ENCODE assay signal across 8 cellular contexts in genomic region chr3:49006591-49007067, GRCh38. TPM values are rescaled to one million over a fixed set of nuclear protein-coding genes. Genes with fewer than 3 reads are reported as not detected.
DNase-seq lines count a peak whose midpoint lies in the region; ATAC-seq and TF ChIP-seq lines count a peak whose summit lies in the region.

No MANE protein-coding gene starts in this region.

- H3K79me1 ChIP-seq in H9 (ENCODE audit: insufficient read depth, low read depth, low read length, poor library complexity, severe bottlenecking), result no peaks in the 10 kb centered on the region

- H2BK15ac ChIP-seq in H9 (ENCODE audit: low read depth, low read length), result no peak overlapping the region

- H2AK5ac ChIP-seq in H9 (ENCODE audit: insufficient read length, low read length), result no peak overlapping the region

- intact Hi-C loops in left ventricle myocardium inferior (cut with micrococcal nuclease) (no loop called here), posterior vena cava (cut with DNase I) (no loop called here)

- no peaks in the 10 kb centered on the region; a peak in 1 of 5 replicates for H3K9me3 Mint-ChIP-seq in H9
- no peaks in the 10 kb centered on the region for H3K9me3 Mint-ChIP-seq in activated T-helper 17 cell treated with anti-CD3 and anti-CD28 coated beads, Interleukin-2, amount 50 U/mL, for 72 hours

- no peak overlapping the region for H2BK12ac ChIP-seq in H9 (ENCODE audit: insufficient read length, low read depth, low read length)

- H3K36me3 Mint-ChIP-seq in H9 (ENCODE audit: insufficient read depth in 1 of 3, low read depth in 3 of 3), result peaks cover 2 to 29% (median 20%) of the 10 kb centered on the region in 3 experiments
- peaks cover 47% of the 10 kb centered on the region for H3K36me3 Mint-ChIP-seq in activated T-helper 17 cell treated with anti-CD3 and anti-CD28 coated beads, Interleukin-2, amount 50 U/mL, for 72 hours (ENCODE audit: low read depth)

- H3K4me2 ChIP-seq in BLaER1, result peak overlapping the region; percentile 97
- peak overlapping the region; percentile 78 for H3K4me2 ChIP-seq in H9 (ENCODE audit: insufficient read depth, insufficient read length, low read length)

- no peak for ATAC-seq in activated T-helper 17 cell treated with anti-CD3 and anti-CD28 coated beads, Interleukin-2, amount 50 U/mL, for 72 hours (replicated peaks)

- DNase-seq in H9, result no peak
- DNase-seq in left ventricle myocardium inferior, result peak; percentile 50
- DNase-seq in posterior vena cava (ENCODE audit: low spot score), result peak; percentile 87
- DNase-seq in SW480 (ENCODE audit: low spot score), result no peak
- no peak for DNase-seq in NCI-H2171 treated with DMSO at 0.1 percent for 48 hours (lab: John Stamatoyannopoulos, UW)
- DNase-seq in NCI-H2029 (lab: John Stamatoyannopoulos, UW), result no peak

- H4K20me1 ChIP-seq in BLaER1 (peaks cover 38% of the 10 kb centered on the region), H9 (ENCODE audit: control insufficient read depth, insufficient read depth, insufficient read length) (no peaks in the 10 kb centered on the region)

- WGBS in H9 (ENCODE audit: extremely low coverage, insufficient read length, low lambda C conversion rate), result no CpG with 5 or more reads among the region's 32 CpGs

- peak overlapping the region; percentile 98 for H3K9ac ChIP-seq in BLaER1
- peak overlapping the region; percentile 87 for H3K9ac ChIP-seq in H9 (ENCODE audit: extremely low read depth, insufficient read length, low read length)

- H4K91ac ChIP-seq in H9 (ENCODE audit: insufficient read length, low read depth, low read length), result no peak overlapping the region

- no peaks in the 10 kb centered on the region; the same call in 1 of the 2 replicates for H3K27me3 Mint-ChIP-seq in H9 (ENCODE audit: low read depth)
- H3K27me3 Mint-ChIP-seq in activated T-helper 17 cell treated with anti-CD3 and anti-CD28 coated beads, Interleukin-2, amount 50 U/mL, for 72 hours, result no peaks in the 10 kb centered on the region

- H2AFZ ChIP-seq in H9 (ENCODE audit: low read length), result no peak overlapping the region

- H2BK5ac ChIP-seq in H9 (ENCODE audit: insufficient read length, low read length), result no peak overlapping the region

- no peak overlapping the region for H2BK120ac ChIP-seq in H9 (ENCODE audit: low read depth, low read length, poor library complexity, severe bottlenecking)

- H3K18ac ChIP-seq in H9 (ENCODE audit: insufficient read length, low read depth, low read length), result peak overlapping the region; percentile 62

- H3K4me3 ChIP-seq in BLaER1 (peak overlapping the region; percentile 87), left ventricle myocardium inferior (peak overlapping the region; percentile 91)

- no peak overlapping the region for H3K56ac ChIP-seq in H9 (ENCODE audit: insufficient read length, low read depth, low read length)

- no peak overlapping the region for H3K4ac ChIP-seq in H9 (ENCODE audit: low read depth, low read length)

- H3K9me3 ChIP-seq in BLaER1 (no peaks in the 10 kb centered on the region), H9 (ENCODE audit: control insufficient read depth, low read depth, low read length) (no peaks in the 10 kb centered on the region), left ventricle myocardium inferior (replicated peaks) (no peaks in the 10 kb centered on the region)

- peaks cover 32% of the 10 kb centered on the region for H3K4me1 ChIP-seq in BLaER1
- H3K4me1 ChIP-seq in H9 (ENCODE audit: insufficient read depth, low read length), result no peaks in the 10 kb centered on the region; the same call in 1 of the 2 replicates
- H3K4me1 ChIP-seq in left ventricle myocardium inferior, result peaks cover 32% of the 10 kb centered on the region

- no peaks in the 10 kb centered on the region for H3K27me3 ChIP-seq in BLaER1
- H3K27me3 ChIP-seq in H9 (ENCODE audit: insufficient read depth, low read length), result no peaks in the 10 kb centered on the region
- H3K27me3 ChIP-seq in left ventricle myocardium inferior (ENCODE audit: low read depth), result no peaks in the 10 kb centered on the region

- no peak overlapping the region for H2BK20ac ChIP-seq in H9 (ENCODE audit: low read depth, low read length, poor library complexity, severe bottlenecking)

- H3K4me1 Mint-ChIP-seq in H9, result peaks cover 12 to 13% of the 10 kb centered on the region in 2 experiments
- peaks cover 15% of the 10 kb centered on the region for H3K4me1 Mint-ChIP-seq in activated T-helper 17 cell treated with anti-CD3 and anti-CD28 coated beads, Interleukin-2, amount 50 U/mL, for 72 hours

- no peak overlapping the region for H4K5ac ChIP-seq in H9 (ENCODE audit: insufficient read length, low read depth, low read length)

- H3K79me2 ChIP-seq in H9 (ENCODE audit: insufficient read depth, low read length), result peaks cover 10% of the 10 kb centered on the region; the same call in 1 of the 2 replicates

- H4K8ac ChIP-seq in H9 (replicated peaks; ENCODE audit: insufficient read length, low read depth, low read length), result no peak overlapping the region

- H3K27ac ChIP-seq in BLaER1 (peak overlapping the region; percentile 99), H9 (ENCODE audit: insufficient read length, low read depth, low read length) (no peak overlapping the region), left ventricle myocardium inferior (replicated peaks) (peak overlapping the region; percentile 98)

- TF ChIP-seq CTCF in H9 (conservative IDR thresholded peaks at IDR 0.05) (no peak), left ventricle myocardium inferior (IDR thresholded peaks at IDR 0.05; ENCODE audit: borderline replicate concordance) (no peak)

- H3K14ac ChIP-seq in H9 (ENCODE audit: insufficient read depth, low read length), result peak overlapping the region; percentile 75; the same call in 1 of the 2 replicates

- peak overlapping the region in 2 of 3 experiments; percentile 91 to 93; a peak in 5 of 7 replicates for H3K27ac Mint-ChIP-seq in H9
- H3K27ac Mint-ChIP-seq in activated T-helper 17 cell treated with anti-CD3 and anti-CD28 coated beads, Interleukin-2, amount 50 U/mL, for 72 hours, result peak overlapping the region; percentile 97

- H3K36me3 ChIP-seq in BLaER1, result peaks cover 38% of the 10 kb centered on the region
- H3K36me3 ChIP-seq in left ventricle myocardium inferior, result peaks cover 3% of the 10 kb centered on the region

- peaks cover 13% of the 10 kb centered on the region for H3K23me2 ChIP-seq in H9 (ENCODE audit: insufficient read length, low read depth, low read length, poor library complexity, severe bottlenecking)

- no peak overlapping the region for H3T11ph ChIP-seq in H9 (ENCODE audit: low read length)

- no peak overlapping the region for H3K23ac ChIP-seq in H9 (ENCODE audit: insufficient read length, low read depth, low read length)

- H3K4me3 Mint-ChIP-seq in H9, result peak overlapping the region; percentile 99 to 100
- H3K4me3 Mint-ChIP-seq in activated T-helper 17 cell treated with anti-CD3 and anti-CD28 coated beads, Interleukin-2, amount 50 U/mL, for 72 hours, result peak overlapping the region; percentile 94

RNA-seq across cellular contexts. Expression of gene WDR6, which starts 0.6 kb away (rescaled TPM):
- total RNA-seq in H9 (2021), result 282 and 298 TPM in 2 replicates
- 100 to 1,000 TPM; 154 to 208 TPM for total RNA-seq in activated T-helper 17 cell treated with anti-CD3 and anti-CD28 coated beads, Interleukin-2, amount 50 U/mL, for 72 hours
- total RNA-seq in left ventricle myocardium inferior, result 79.0 TPM
- total RNA-seq in posterior vena cava, result 10 to 100 TPM; 72.9 to 95.5 TPM

RNA-seq across cellular contexts. Expression of gene DALRD3, which starts 11.8 kb away (rescaled TPM):
- total RNA-seq in H9 (2021), result 27.1 and 32.3 TPM in 2 replicates
- total RNA-seq in activated T-helper 17 cell treated with anti-CD3 and anti-CD28 coated beads, Interleukin-2, amount 50 U/mL, for 72 hours, result 10 to 100 TPM; 20.9 to 21.2 TPM
- 11.8 TPM for total RNA-seq in left ventricle myocardium inferior
- total RNA-seq in posterior vena cava, result 10 to 100 TPM in 1 of 2 donors, 1 to 10 TPM in 1; 9.8 to 12.1 TPM

RNA-seq across cellular contexts. Expression of gene NDUFAF3, which starts 15.3 kb away (rescaled TPM):
- total RNA-seq in H9 (2021) (39.9 and 40.7 TPM in 2 replicates), left ventricle myocardium inferior (159 TPM), posterior vena cava (10 to 100 TPM; 57.8 to 62.0 TPM)
- 10 to 100 TPM; 40.6 to 56.7 TPM for total RNA-seq in activated T-helper 17 cell treated with anti-CD3 and anti-CD28 coated beads, Interleukin-2, amount 50 U/mL, for 72 hours

RNA-seq across cellular contexts. Expression of gene P4HTM, which starts 16.6 kb away (rescaled TPM):
- 34.5 and 36.0 TPM in 2 replicates for total RNA-seq in H9 (2021)
- 10 to 100 TPM; 32.2 to 44.9 TPM for total RNA-seq in activated T-helper 17 cell treated with anti-CD3 and anti-CD28 coated beads, Interleukin-2, amount 50 U/mL, for 72 hours
- total RNA-seq in left ventricle myocardium inferior, result 28.9 TPM
- total RNA-seq in posterior vena cava, result 10 to 100 TPM; 16.4 to 26.1 TPM

RNA-seq across cellular contexts. Expression of gene IMPDH2, which starts 22.6 kb away (rescaled TPM):
- 408 and 414 TPM in 2 replicates for total RNA-seq in H9 (2021)
- 100 to 1,000 TPM; 460 to 479 TPM for total RNA-seq in activated T-helper 17 cell treated with anti-CD3 and anti-CD28 coated beads, Interleukin-2, amount 50 U/mL, for 72 hours
- 46.9 TPM for total RNA-seq in left ventricle myocardium inferior
- total RNA-seq in posterior vena cava, result 100 to 1,000 TPM in 1 of 2 donors, 10 to 100 TPM in 1; 96.4 to 112 TPM

Comparison
In these comparisons a context has a peak if more than half of its experiments do, and no peak if none do; other contexts are left out.
1. DNase-seq: peak in left ventricle myocardium inferior (single experiment) and posterior vena cava (single experiment); none in H9 (single experiment), SW480 (single experiment), NCI-H2171 treated with DMSO at 0.1 percent for 48 hours (single experiment) and NCI-H2029 (single experiment).